In the genomic region with DNA sequence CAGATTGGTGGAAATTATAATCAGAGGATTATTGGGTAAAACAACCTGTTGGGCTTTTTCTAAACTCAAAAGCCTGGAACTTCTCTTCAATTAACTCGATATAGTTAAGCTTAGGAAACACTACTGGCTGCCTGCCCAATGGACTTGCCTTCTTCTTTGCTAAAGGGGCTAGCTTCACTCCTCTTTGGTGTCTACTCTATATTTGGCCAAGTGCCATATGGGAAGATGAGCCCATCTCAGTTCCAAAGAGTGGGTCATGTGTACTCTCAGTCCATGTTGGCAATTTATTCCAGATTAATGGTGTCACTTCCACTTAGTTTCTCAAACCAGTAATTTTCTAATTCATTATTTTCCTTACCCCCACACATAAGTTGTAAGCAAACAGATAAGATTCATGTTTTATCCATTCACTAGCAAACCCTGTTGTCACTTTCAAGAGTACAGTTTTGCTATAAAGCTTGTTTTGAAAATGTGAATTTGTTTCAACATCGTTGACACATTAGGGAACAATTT, we compare ENCODE assay signal across 14 cellular contexts. TPM values are rescaled to one million over a fixed set of nuclear protein-coding genes. Genes with fewer than 3 reads are reported as not detected.
DNase-seq lines count a peak whose midpoint lies in the region; ATAC-seq, FAIRE-seq and TF ChIP-seq lines count a peak whose summit lies in the region.
"Had no signal": no experiment of that assay in that cellular context is flagged by ENCODE, and none has a peak within 500 bp of the region (broad histone marks: within the 10 kb centered on the region; RNA-seq: fewer than 3 reads in every experiment).

No MANE protein-coding gene starts in this region.

- H3K36me3 ChIP-seq in HCT116 (ENCODE audit: control insufficient read depth in 1 of 2, insufficient read depth in 2 of 2, low read length in 2 of 2) = peaks cover 0 to 7% of the 10 kb centered on the region in 2 experiments; a peak in 1 of 4 replicates
- H3K36me3 ChIP-seq: neural progenitor cell had no signal

- RAD21 ChIA-PET in HCT116 (lab: Charles Lee; ENCODE audit: low non-redundant PET in 1 of 2, low total read pairs in 2 of 2, uncharacterized antibody in 2 of 2, unreplicated experiment in 2 of 2) = no interaction called here

- CTCF ChIA-PET in HCT116 (lab: Charles Lee) = no interaction called here

- peaks cover 77% of the 10 kb centered on the region for H3K79me2 ChIP-seq in HCT116 (ENCODE audit: insufficient read depth, low read length)

- H3K9me2 ChIP-seq in HCT116 (ENCODE audit: insufficient read depth) = no peaks in the 10 kb centered on the region

- H3K9ac ChIP-seq in HCT116 (ENCODE audit: low read length) = no peak overlapping the region
- H3K9ac ChIP-seq: neural progenitor cell had no signal

- no peaks in the 10 kb centered on the region for H3K27me3 ChIP-seq in HCT116 (ENCODE audit: insufficient read depth, low read length)
- H3K27me3 ChIP-seq: neural progenitor cell, spleen had no signal

- no peak for ATAC-seq in HCT116
- ATAC-seq: activated CD8-positive, alpha-beta memory T cell treated with anti-CD3 and anti-CD28 coated beads, Interleukin-2, amount 10 ng/mL, durations not matched to agents 7 days and 5 days; left lobe of liver had no signal

- H3K4me2 ChIP-seq in HCT116 (ENCODE audit: low read length) = 0 out of 2 replicates have a peak overlapping the region, but pooled peaks have one; percentile 80
- H3K4me2 ChIP-seq: neural progenitor cell had no signal

- no peak for TF ChIP-seq POLR2A in HCT116 (IDR thresholded peaks at IDR 0.05; ENCODE audit: borderline replicate concordance, extremely low read depth, insufficient read depth, insufficient read length)

- 0 out of 2 replicates have a peak overlapping the region, but pooled peaks have one; percentile 2 for H3K27ac ChIP-seq in HCT116 (ENCODE audit: low read depth, low read length)
- H3K27ac ChIP-seq: neural progenitor cell, spleen had no signal

- in situ Hi-C loops in GM13976 (cut with MboI; ENCODE audit: low sequenced_read_pairs, unreplicated experiment) = no loop called here

- H3K4me3 ChIP-seq in HCT116 (replicated peaks in 1 of 2; ENCODE audit: low read depth in 1 of 2, low read length in 2 of 2) (no peak overlapping the region), choroid plexus epithelial cell (ENCODE audit: low read depth, low read length) (no peak overlapping the region)
- H3K4me3 ChIP-seq: neural progenitor cell, spleen had no signal

- FAIRE-seq in D721Med (lab: Jason Lieb, UNC) (peak; percentile 58), frontal cortex (lab: Jason Lieb, UNC) (no peak)

- TF ChIP-seq CTCF in D721Med (IDR thresholded peaks at IDR 0.05; ENCODE audit: insufficient read depth, missing control alignments) (no peak), HCT116 (IDR thresholded peaks at IDR 0.05 in 2 of 3, conservative IDR thresholded peaks at IDR 0.05 in 1 of 3; ENCODE audit: borderline replicate concordance in 1 of 3, insufficient read depth in 1 of 3, low read depth in 2 of 3, low read length in 2 of 3) (no peak), choroid plexus epithelial cell (conservative IDR thresholded peaks at IDR 0.05; ENCODE audit: low read depth, low read length) (no peak), GM13976 (IDR thresholded peaks at IDR 0.05; ENCODE audit: borderline replicate concordance, control extremely low read depth, extremely low read depth, insufficient read depth, missing control alignments) (no peak)

- intact Hi-C loops in HCT116 (cut with micrococcal nuclease) = no loop called here

- H3K9me3 ChIP-seq in HCT116 (ENCODE audit: control insufficient read depth in 1 of 2, insufficient read depth in 1 of 2, low read depth in 1 of 2, low read length in 2 of 2) = no peaks in the 10 kb centered on the region

- H4K20me1 ChIP-seq in HCT116 (ENCODE audit: insufficient read depth) = peaks cover 7% of the 10 kb centered on the region; the same call in 1 of the 2 replicates

- TF ChIP-seq RAD21 in HCT116 (IDR thresholded peaks at IDR 0.05; ENCODE audit: low read depth) = no peak

- DNase-seq in D721Med (ENCODE audit: insufficient read length, low spot score) (no peak), HCT116 (ENCODE audit: low read depth, low spot score) (no peak), NCI-H69 (lab: John Stamatoyannopoulos, UW) (peak; percentile 82), choroid plexus epithelial cell (ENCODE audit: low read depth) (peak; percentile 8), GM13976 (ENCODE audit: low spot score) (no peak), frontal cortex (ENCODE audit: low spot score in 2 of 2) (no peak), putamen (ENCODE audit: low spot score) (no peak)
- DNase-seq: activated CD4-positive, CD25-positive, alpha-beta regulatory T cell; activated CD8-positive, alpha-beta memory T cell treated with anti-CD3 and anti-CD28 coated beads, Interleukin-2, amount 10 ng/mL, durations not matched to agents 7 days and 5 days; GOT3; SHP77; spleen had no signal

- H2AFZ ChIP-seq in HCT116 (ENCODE audit: low read depth, low read length, poor library complexity, severe bottlenecking) = no peak overlapping the region
- H2AFZ ChIP-seq: neural progenitor cell had no signal

- POLR2A ChIA-PET in HCT116 (lab: Charles Lee) = no interaction called here

- BruUV-seq in HCT116 (replicated peaks; lab: Mats Ljungman, UMichigan) = no TSS peak

- H3K4me1 ChIP-seq in HCT116 (ENCODE audit: control insufficient read depth in 1 of 2, insufficient read depth in 2 of 2, low read length in 2 of 2) = peaks cover 48 to 54% of the 10 kb centered on the region in 2 experiments

TF ChIP-seq in HCT116, 20 proteins besides CTCF, POLR2A, EP300 and RAD21:
- TF ChIP-seq, protein P1, sequence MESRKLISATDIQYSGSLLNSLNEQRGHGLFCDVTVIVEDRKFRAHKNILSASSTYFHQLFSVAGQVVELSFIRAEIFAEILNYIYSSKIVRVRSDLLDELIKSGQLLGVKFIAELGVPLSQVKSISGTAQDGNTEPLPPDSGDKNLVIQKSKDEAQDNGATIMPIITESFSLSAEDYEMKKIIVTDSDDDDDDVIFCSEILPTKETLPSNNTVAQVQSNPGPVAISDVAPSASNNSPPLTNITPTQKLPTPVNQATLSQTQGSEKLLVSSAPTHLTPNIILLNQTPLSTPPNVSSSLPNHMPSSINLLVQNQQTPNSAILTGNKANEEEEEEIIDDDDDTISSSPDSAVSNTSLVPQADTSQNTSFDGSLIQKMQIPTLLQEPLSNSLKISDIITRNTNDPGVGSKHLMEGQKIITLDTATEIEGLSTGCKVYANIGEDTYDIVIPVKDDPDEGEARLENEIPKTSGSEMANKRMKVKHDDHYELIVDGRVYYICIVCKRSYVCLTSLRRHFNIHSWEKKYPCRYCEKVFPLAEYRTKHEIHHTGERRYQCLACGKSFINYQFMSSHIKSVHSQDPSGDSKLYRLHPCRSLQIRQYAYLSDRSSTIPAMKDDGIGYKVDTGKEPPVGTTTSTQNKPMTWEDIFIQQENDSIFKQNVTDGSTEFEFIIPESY (IDR thresholded peaks at IDR 0.05; ENCODE audit: extremely low read depth, insufficient replicate concordance, low read length) = no peak
- TF ChIP-seq CEBPB (IDR thresholded peaks at IDR 0.05; ENCODE audit: low read depth) (no peak), EGR1 (IDR thresholded peaks at IDR 0.05; ENCODE audit: low read depth) (no peak), SRF (IDR thresholded peaks at IDR 0.05; ENCODE audit: low read depth) (no peak), TCF7L2 (IDR thresholded peaks at IDR 0.05; ENCODE audit: borderline replicate concordance, extremely low read depth, insufficient read depth, insufficient read length) (no peak), POLR2AphosphoS5 (IDR thresholded peaks at IDR 0.05; ENCODE audit: low read depth, low read length) (no peak), FOSL1 (IDR thresholded peaks at IDR 0.05; ENCODE audit: low read depth) (no peak)
- TF ChIP-seq, protein P2, sequence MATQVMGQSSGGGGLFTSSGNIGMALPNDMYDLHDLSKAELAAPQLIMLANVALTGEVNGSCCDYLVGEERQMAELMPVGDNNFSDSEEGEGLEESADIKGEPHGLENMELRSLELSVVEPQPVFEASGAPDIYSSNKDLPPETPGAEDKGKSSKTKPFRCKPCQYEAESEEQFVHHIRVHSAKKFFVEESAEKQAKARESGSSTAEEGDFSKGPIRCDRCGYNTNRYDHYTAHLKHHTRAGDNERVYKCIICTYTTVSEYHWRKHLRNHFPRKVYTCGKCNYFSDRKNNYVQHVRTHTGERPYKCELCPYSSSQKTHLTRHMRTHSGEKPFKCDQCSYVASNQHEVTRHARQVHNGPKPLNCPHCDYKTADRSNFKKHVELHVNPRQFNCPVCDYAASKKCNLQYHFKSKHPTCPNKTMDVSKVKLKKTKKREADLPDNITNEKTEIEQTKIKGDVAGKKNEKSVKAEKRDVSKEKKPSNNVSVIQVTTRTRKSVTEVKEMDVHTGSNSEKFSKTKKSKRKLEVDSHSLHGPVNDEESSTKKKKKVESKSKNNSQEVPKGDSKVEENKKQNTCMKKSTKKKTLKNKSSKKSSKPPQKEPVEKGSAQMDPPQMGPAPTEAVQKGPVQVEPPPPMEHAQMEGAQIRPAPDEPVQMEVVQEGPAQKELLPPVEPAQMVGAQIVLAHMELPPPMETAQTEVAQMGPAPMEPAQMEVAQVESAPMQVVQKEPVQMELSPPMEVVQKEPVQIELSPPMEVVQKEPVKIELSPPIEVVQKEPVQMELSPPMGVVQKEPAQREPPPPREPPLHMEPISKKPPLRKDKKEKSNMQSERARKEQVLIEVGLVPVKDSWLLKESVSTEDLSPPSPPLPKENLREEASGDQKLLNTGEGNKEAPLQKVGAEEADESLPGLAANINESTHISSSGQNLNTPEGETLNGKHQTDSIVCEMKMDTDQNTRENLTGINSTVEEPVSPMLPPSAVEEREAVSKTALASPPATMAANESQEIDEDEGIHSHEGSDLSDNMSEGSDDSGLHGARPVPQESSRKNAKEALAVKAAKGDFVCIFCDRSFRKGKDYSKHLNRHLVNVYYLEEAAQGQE (IDR thresholded peaks at IDR 0.05; ENCODE audit: low read depth) = no peak
- TF ChIP-seq, protein P3, sequence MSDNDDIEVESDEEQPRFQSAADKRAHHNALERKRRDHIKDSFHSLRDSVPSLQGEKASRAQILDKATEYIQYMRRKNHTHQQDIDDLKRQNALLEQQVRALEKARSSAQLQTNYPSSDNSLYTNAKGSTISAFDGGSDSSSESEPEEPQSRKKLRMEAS (IDR thresholded peaks at IDR 0.05) = no peak

RNA-seq across cellular contexts. Expression of a gene that starts 34.3 kb away (rescaled TPM):
- total RNA-seq in HCT116 (2021; ENCODE audit: unreplicated experiment) (94.8 TPM), frontal cortex (54.6 TPM)
- 138 and 140 TPM in 2 replicates for polyA plus RNA-seq in HCT116 (2012)

Comparison
In these comparisons a context has a peak if more than half of its experiments do, and no peak if none do; other contexts are left out.
1. DNase-seq: peak in NCI-H69 (single experiment) and choroid plexus epithelial cell (single experiment); none in D721Med (single experiment), HCT116 (single experiment), GM13976 (single experiment), frontal cortex (0 of 2) and putamen (single experiment).